ENCODE assay signal across 1 cellular context in genomic region chr5:140647042-140647341, GRCh38.
TF ChIP-seq lines count a peak whose summit lies in the region.

No MANE protein-coding gene starts in this region.

TF ChIP-seq in GM12878, 131 proteins besides CTCF, POLR2A, EP300 and RAD21:
- TF ChIP-seq HDAC2 (IDR thresholded peaks at IDR 0.05) = no peak
- 0 out of 2 replicates have a peak, but pooled peaks have one; percentile 10 for TF ChIP-seq DPF2 (IDR thresholded peaks at IDR 0.05)
- TF ChIP-seq RB1 (IDR thresholded peaks at IDR 0.05; ENCODE audit: borderline replicate concordance) = 0 out of 2 replicates have a peak, but pooled peaks have one; percentile 25
- no peak for TF ChIP-seq NFXL1 (IDR thresholded peaks at IDR 0.05; ENCODE audit: borderline replicate concordance)
- TF ChIP-seq LARP7 (IDR thresholded peaks at IDR 0.05) = 0 out of 2 replicates have a peak, but pooled peaks have one; percentile 71
- peak; percentile 9 for TF ChIP-seq MEF2B (IDR thresholded peaks at IDR 0.05; ENCODE audit: partially characterized antibody, poor library complexity, severe bottlenecking)
